12 cellular contexts compared by ENCODE assay signal in genomic region chr5:102421647-102422046, GRCh38.
A peak's percentile ranks its signal among the peaks of the same experiment; 100 is the strongest.
DNase-seq lines count a peak whose midpoint lies in the region; ATAC-seq lines count a peak whose summit lies in the region.
"Had no signal": no experiment of that assay in that cellular context is flagged by ENCODE, and none has a peak within 500 bp of the region (broad histone marks: within the 10 kb centered on the region; RNA-seq: fewer than 3 reads in every experiment).

No MANE protein-coding gene starts in this region.

- no peak overlapping the region for H3K4me3 Mint-ChIP-seq in activated naive CD8-positive, alpha-beta T cell treated with anti-CD3 and anti-CD28 coated beads, Interleukin-2, amount 50 U/mL, for 24 hours

- no peaks in the 10 kb centered on the region for H3K4me1 Mint-ChIP-seq in activated naive CD8-positive, alpha-beta T cell treated with anti-CD3 and anti-CD28 coated beads, Interleukin-2, amount 50 U/mL, for 24 hours

- no peak overlapping the region for H3K27ac Mint-ChIP-seq in activated naive CD8-positive, alpha-beta T cell treated with anti-CD3 and anti-CD28 coated beads, Interleukin-2, amount 50 U/mL, for 24 hours

- DNase-seq in NCI-H2196 (lab: John Stamatoyannopoulos, UW; ENCODE audit: unreplicated experiment), result peak; percentile 11
- no peak for DNase-seq in NCI-H2196 treated with DMSO at 0.1 percent for 48 hours (lab: John Stamatoyannopoulos, UW; ENCODE audit: unreplicated experiment)
- DNase-seq in ELR (ENCODE audit: low read depth), result peak; percentile 22
- DNase-seq in SHP77 treated with DMSO at 0.1 percent for 48 hours (lab: John Stamatoyannopoulos, UW), result peak; percentile 5
- peak; percentile 21 for DNase-seq in medulla oblongata (ENCODE audit: extremely low spot score)
- no peak for DNase-seq in NCI-H526 treated with DMSO at 0.1 percent for 48 hours (lab: John Stamatoyannopoulos, UW)
- DNase-seq in activated naive CD8-positive, alpha-beta T cell treated with anti-CD3 and anti-CD28 coated beads, Interleukin-2, amount 50 U/mL, for 24 hours, result no peak
- no peak for DNase-seq in GM03348 (ENCODE audit: low spot score)
- DNase-seq: effector CD4-positive, alpha-beta T cell; stimulated activated CD8-positive, alpha-beta memory T cell treated with anti-CD3 and anti-CD28 coated beads, Interleukin-4, amount 100 ng/mL, for 48 hours; upper lobe of left lung had no signal

- ATAC-seq in activated naive CD8-positive, alpha-beta T cell treated with anti-CD3 and anti-CD28 coated beads, Interleukin-2, amount 50 U/mL, for 24 hours, result no peak
- ATAC-seq: K562 had no signal

- H3K36me3 Mint-ChIP-seq in activated naive CD8-positive, alpha-beta T cell treated with anti-CD3 and anti-CD28 coated beads, Interleukin-2, amount 50 U/mL, for 24 hours (ENCODE audit: low read depth), result no peaks in the 10 kb centered on the region

- H3K9me3 Mint-ChIP-seq in activated naive CD8-positive, alpha-beta T cell treated with anti-CD3 and anti-CD28 coated beads, Interleukin-2, amount 50 U/mL, for 24 hours, result peaks cover 10% of the 10 kb centered on the region

- H3K27me3 Mint-ChIP-seq in activated naive CD8-positive, alpha-beta T cell treated with anti-CD3 and anti-CD28 coated beads, Interleukin-2, amount 50 U/mL, for 24 hours, result peaks cover 2% of the 10 kb centered on the region

Comparison
In these comparisons a context has a peak if more than half of its experiments do, and no peak if none do; other contexts are left out.
1. DNase-seq: peak in NCI-H2196 (single experiment), ELR (single experiment), SHP77 treated with DMSO at 0.1 percent for 48 hours (single experiment) and medulla oblongata (single experiment); none in NCI-H2196 treated with DMSO at 0.1 percent for 48 hours (single experiment), NCI-H526 treated with DMSO at 0.1 percent for 48 hours (single experiment), activated naive CD8-positive, alpha-beta T cell treated with anti-CD3 and anti-CD28 coated beads, Interleukin-2, amount 50 U/mL, for 24 hours (single experiment) and GM03348 (single experiment).